In genomic region chrX:12002876-12003275, GRCh38 we compare ENCODE assay signal across 20 cellular contexts.
A peak's percentile ranks its signal among the peaks of the same experiment; 100 is the strongest.
DNase-seq lines count a peak whose midpoint lies in the region; ATAC-seq, FAIRE-seq and TF ChIP-seq lines count a peak whose summit lies in the region.
"Had no signal": no experiment of that assay in that cellular context is flagged by ENCODE, and none has a peak within 500 bp of the region (broad histone marks: within the 10 kb centered on the region; RNA-seq: fewer than 3 reads in every experiment).

No MANE protein-coding gene starts in this region.

- ATAC-seq in HG02571 (IDR thresholded peaks at IDR 0.05; ENCODE audit: unreplicated experiment) = no peak
- ATAC-seq in HG03280 (IDR thresholded peaks at IDR 0.05; ENCODE audit: unreplicated experiment) = no peak
- ATAC-seq: HepG2, Panc1, Right ventricle myocardium inferior had no signal

- H3K4me3 ChIP-seq in mammary epithelial cell (replicated peaks in 1 of 3; ENCODE audit: insufficient read depth in 1 of 3, low read depth in 2 of 3, low read length in 3 of 3) (no peak overlapping the region), breast epithelium (no peak overlapping the region), endothelial cell of umbilical vein (replicated peaks in 1 of 3; ENCODE audit: insufficient read depth in 1 of 3, low read depth in 1 of 3, low read length in 3 of 3) (no peak overlapping the region), kidney epithelial cell (ENCODE audit: low read depth, low read length) (no peak overlapping the region), left ventricle myocardium inferior (no peak overlapping the region), suprapubic skin (no peak overlapping the region)
- H3K4me3 ChIP-seq: BLaER1 had no signal

- no peaks in the 10 kb centered on the region for H3K79me2 ChIP-seq in mammary epithelial cell (ENCODE audit: insufficient read depth, low read length)
- H3K79me2 ChIP-seq in endothelial cell of umbilical vein (ENCODE audit: control insufficient read depth, insufficient read depth, low read length) = no peaks in the 10 kb centered on the region

- peak; percentile 62 for FAIRE-seq in endothelial cell of umbilical vein (lab: Jason Lieb, UNC)
- FAIRE-seq: H1, HepG2 had no signal

- H3K36me3 ChIP-seq in mammary epithelial cell (ENCODE audit: insufficient read depth, low read length) = no peaks in the 10 kb centered on the region
- no peaks in the 10 kb centered on the region for H3K36me3 ChIP-seq in breast epithelium
- no peaks in the 10 kb centered on the region for H3K36me3 ChIP-seq in endothelial cell of umbilical vein (ENCODE audit: control insufficient read depth in 2 of 2, extremely low read depth in 1 of 2, insufficient read depth in 2 of 2, low read length in 2 of 2)
- H3K36me3 ChIP-seq in kidney epithelial cell (ENCODE audit: control insufficient read depth, insufficient read depth, low read length) = no peaks in the 10 kb centered on the region
- no peaks in the 10 kb centered on the region for H3K36me3 ChIP-seq in left ventricle myocardium inferior
- no peaks in the 10 kb centered on the region for H3K36me3 ChIP-seq in suprapubic skin
- H3K36me3 ChIP-seq: BLaER1 had no signal

- CTCF ChIA-PET in mammary epithelial cell (lab: Charles Lee; ENCODE audit: low non-redundant PET) (interaction anchor here (0.5 kb wide), 1 partner anchor 232 kb away, joined by 7 read pairs; no protein-coding TSS in a partner anchor), endothelial cell of umbilical vein (lab: Charles Lee) (interaction anchor here (0.6 kb wide), 1 partner anchor 39 kb away, joined by 3 read pairs; no protein-coding TSS in a partner anchor)

- in situ Hi-C loops in mammary epithelial cell (cut with MboI; ENCODE audit: low sequenced_read_pairs in 2 of 2) = no loop called here

- TF ChIP-seq POLR2A in breast epithelium (IDR thresholded peaks at IDR 0.05) = no peak
- TF ChIP-seq POLR2A in endothelial cell of umbilical vein (IDR thresholded peaks at IDR 0.05; ENCODE audit: low read depth, low read length) = no peak
- no peak for TF ChIP-seq POLR2A in suprapubic skin (IDR thresholded peaks at IDR 0.05)

- POLR2A ChIA-PET in endothelial cell of umbilical vein (lab: Charles Lee) = no interaction called here

- no peak overlapping the region for H3K9ac ChIP-seq in mammary epithelial cell (ENCODE audit: insufficient read depth, low read length)
- H3K9ac ChIP-seq in endothelial cell of umbilical vein (replicated peaks; ENCODE audit: extremely low read depth, insufficient read depth, low read length) = no peak overlapping the region
- H3K9ac ChIP-seq: BLaER1, KMS-11 had no signal

- H3K27me3 ChIP-seq in mammary epithelial cell (ENCODE audit: insufficient read depth, low read length) = no peaks in the 10 kb centered on the region
- H3K27me3 ChIP-seq in breast epithelium = peaks cover 0 to 34% of the 10 kb centered on the region in 2 donors
- H3K27me3 ChIP-seq in endothelial cell of umbilical vein (ENCODE audit: control insufficient read depth in 2 of 2, insufficient read depth in 2 of 2, low read length in 2 of 2) = no peaks in the 10 kb centered on the region
- no peaks in the 10 kb centered on the region for H3K27me3 ChIP-seq in kidney epithelial cell (ENCODE audit: control insufficient read depth, insufficient read depth, low read length)
- no peaks in the 10 kb centered on the region for H3K27me3 ChIP-seq in left ventricle myocardium inferior (ENCODE audit: low read depth)
- H3K27me3 ChIP-seq in suprapubic skin = no peaks in the 10 kb centered on the region

- H3K9me1 ChIP-seq in endothelial cell of umbilical vein (replicated peaks; ENCODE audit: control insufficient read depth, extremely low read depth, insufficient read depth, low read length) = no peaks in the 10 kb centered on the region

- H3K27ac ChIP-seq in mammary epithelial cell (ENCODE audit: insufficient read depth, low read depth, low read length) (no peak overlapping the region), breast epithelium (no peak overlapping the region), endothelial cell of umbilical vein (ENCODE audit: insufficient read depth, low read depth, low read length) (no peak overlapping the region), left ventricle myocardium inferior (replicated peaks) (no peak overlapping the region), suprapubic skin (no peak overlapping the region)
- H3K27ac ChIP-seq: BLaER1, KMS-11 had no signal

- TF ChIP-seq CTCF in mammary epithelial cell (conservative IDR thresholded peaks at IDR 0.05 in 1 of 2, IDR thresholded peaks at IDR 0.05 in 1 of 2; ENCODE audit: extremely low read depth in 1 of 2, insufficient read depth in 1 of 2, low read depth in 1 of 2, low read length in 2 of 2) (no peak), breast epithelium (IDR thresholded peaks at IDR 0.05) (no peak), endothelial cell of umbilical vein (IDR thresholded peaks at IDR 0.05; ENCODE audit: extremely low read depth in 1 of 2, insufficient read depth in 1 of 2, low read depth in 1 of 2, low read length in 2 of 2) (no peak), kidney epithelial cell (IDR thresholded peaks at IDR 0.05; ENCODE audit: insufficient read depth, low read length, poor library complexity, severe bottlenecking) (no peak), left ventricle myocardium inferior (IDR thresholded peaks at IDR 0.05; ENCODE audit: borderline replicate concordance) (no peak), suprapubic skin (IDR thresholded peaks at IDR 0.05) (no peak)

- DNase-seq in mammary epithelial cell (peak; percentile 55), breast epithelium (ENCODE audit: low spot score in 2 of 2) (no peak), endothelial cell of umbilical vein (ENCODE audit: low read depth, low spot score) (no peak), kidney epithelial cell (ENCODE audit: low read depth) (peak; percentile 31), left ventricle myocardium inferior (no peak), suprapubic skin (ENCODE audit: low spot score in 2 of 2) (no peak)
- DNase-seq: 8988T; CD8-positive, alpha-beta memory T cell; NCI-H1048; NCI-H1436 treated with DMSO at 0.1 percent for 48 hours; NCI-H2029 treated with DMSO at 0.1 percent for 48 hours; NCI-H524 had no signal

- H3K9me3 ChIP-seq in mammary epithelial cell (replicated peaks; ENCODE audit: insufficient read depth, low read length) (no peaks in the 10 kb centered on the region), breast epithelium (no peaks in the 10 kb centered on the region), endothelial cell of umbilical vein (replicated peaks; ENCODE audit: control insufficient read depth, insufficient read depth, low read length) (no peaks in the 10 kb centered on the region), left ventricle myocardium inferior (replicated peaks) (no peaks in the 10 kb centered on the region), suprapubic skin (no peaks in the 10 kb centered on the region)
- H3K9me3 ChIP-seq: BLaER1 had no signal

- H3K4me1 ChIP-seq in mammary epithelial cell (ENCODE audit: insufficient read depth, low read length) (peaks cover 19% of the 10 kb centered on the region), breast epithelium (no peaks in the 10 kb centered on the region), endothelial cell of umbilical vein (ENCODE audit: control insufficient read depth, extremely low read depth, insufficient read depth, low read length) (peaks cover 6% of the 10 kb centered on the region), left ventricle myocardium inferior (no peaks in the 10 kb centered on the region), suprapubic skin (no peaks in the 10 kb centered on the region)
- H3K4me1 ChIP-seq: BLaER1 had no signal

- no peak for TF ChIP-seq EP300 in suprapubic skin (IDR thresholded peaks at IDR 0.05)

- dilution Hi-C loops in mammary epithelial cell (cut with HindIII; ENCODE audit: low sequenced_read_pairs) (no loop called here), endothelial cell of umbilical vein (cut with MboI; ENCODE audit: extremely low pct_ligation_motif_present, low sequenced_read_pairs) (no loop called here)

- H4K20me1 ChIP-seq in mammary epithelial cell (ENCODE audit: insufficient read depth, low read length) = no peaks in the 10 kb centered on the region
- no peaks in the 10 kb centered on the region for H4K20me1 ChIP-seq in endothelial cell of umbilical vein (replicated peaks; ENCODE audit: control insufficient read depth, extremely low read depth, insufficient read depth, low read length)
- H4K20me1 ChIP-seq: BLaER1 had no signal

- intact Hi-C loops in mammary epithelial cell (cut with micrococcal nuclease) = no loop called here
- intact Hi-C loops in breast epithelium (cut with DNase I; ENCODE audit: low total_unique reads) = no loop called here
- intact Hi-C loops in endothelial cell of umbilical vein (cut with micrococcal nuclease) = no loop called here
- intact Hi-C loops in left ventricle myocardium inferior (cut with micrococcal nuclease) = no loop called here

- no peak overlapping the region for H3K4me2 ChIP-seq in mammary epithelial cell (ENCODE audit: insufficient read depth, low read depth, low read length)
- no peak overlapping the region for H3K4me2 ChIP-seq in endothelial cell of umbilical vein (ENCODE audit: insufficient read depth, low read length)
- H3K4me2 ChIP-seq: BLaER1, KMS-11 had no signal

- H2AFZ ChIP-seq in mammary epithelial cell (ENCODE audit: low read depth, low read length) (no peak overlapping the region), endothelial cell of umbilical vein (ENCODE audit: low read depth, low read length) (no peak overlapping the region)

- BruUV-seq in mammary epithelial cell (replicated peaks; lab: Mats Ljungman, UMichigan) = no TSS peak
- no TSS peak for BruUV-seq in endothelial cell of umbilical vein (replicated peaks; lab: Mats Ljungman, UMichigan)

TF ChIP-seq in endothelial cell of umbilical vein, 7 proteins besides CTCF, POLR2A, EP300 and RAD21:
- TF ChIP-seq MYC (IDR thresholded peaks at IDR 0.05; ENCODE audit: low read depth, low read length) (no peak), POLR2AphosphoS5 (IDR thresholded peaks at IDR 0.05; ENCODE audit: insufficient read depth, low read depth, low read length) (no peak), GATA2 (IDR thresholded peaks at IDR 0.05; ENCODE audit: insufficient read depth, insufficient read length, low read depth, low read length) (no peak), JUN (IDR thresholded peaks at IDR 0.05; ENCODE audit: borderline replicate concordance, insufficient read depth, insufficient read length, low read depth) (no peak), EZH2 (IDR thresholded peaks at IDR 0.05; ENCODE audit: borderline replicate concordance, low read depth, low read length, severe bottlenecking) (no peak), FOS (IDR thresholded peaks at IDR 0.05; ENCODE audit: borderline replicate concordance, insufficient read depth, low read length) (no peak), MAX (IDR thresholded peaks at IDR 0.05; ENCODE audit: insufficient read depth, insufficient read length) (no peak)

Comparison
In these comparisons a context has a peak if more than half of its experiments do, and no peak if none do; other contexts are left out.
1. DNase-seq: peak in mammary epithelial cell (single experiment) and kidney epithelial cell (single experiment); none in breast epithelium (0 of 2), endothelial cell of umbilical vein (single experiment), left ventricle myocardium inferior (single experiment) and suprapubic skin (0 of 2).